In the genomic region with DNA sequence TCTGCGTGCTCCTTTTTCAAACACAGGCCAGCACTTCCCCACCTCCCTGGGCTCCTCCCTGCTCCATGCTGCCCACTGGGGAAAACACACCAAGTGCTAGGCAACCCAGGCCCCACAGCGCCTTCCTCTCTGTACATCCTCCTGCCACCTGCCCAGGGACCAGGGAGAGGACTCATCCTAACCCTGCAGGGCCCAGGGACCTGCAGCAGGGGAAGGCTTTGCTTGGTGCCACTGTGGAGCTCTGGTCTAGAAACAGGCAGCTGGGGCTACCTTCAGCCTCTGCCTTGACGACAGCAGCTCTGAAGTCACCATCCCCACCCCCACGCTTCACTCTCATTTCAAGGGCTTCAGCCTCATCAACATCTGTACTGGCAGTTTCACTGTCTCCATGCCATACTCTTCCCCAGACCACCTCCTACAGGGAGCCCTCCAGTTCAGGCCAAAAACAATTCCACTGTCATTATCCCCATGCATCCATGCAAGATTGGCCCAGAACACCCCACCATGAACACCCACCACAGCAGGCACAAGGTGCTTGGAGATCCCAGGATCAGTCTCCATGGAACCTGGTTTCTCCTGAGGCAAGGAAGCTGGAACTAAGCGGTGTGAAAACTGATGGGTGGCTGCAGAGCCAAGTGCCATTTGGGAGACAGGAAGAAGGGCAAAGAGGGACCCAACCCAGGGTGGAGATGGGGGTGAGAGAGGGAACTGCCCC, we compare ENCODE assay signal across 1 cellular context.
TF ChIP-seq lines count a peak whose summit lies in the region.

No MANE protein-coding gene starts in this region.

TF ChIP-seq in K562, 482 proteins besides CTCF, POLR2A, EP300 and RAD21:
- no peak for TF ChIP-seq ZNF778 (CRISPR knock-in tag; IDR thresholded peaks at IDR 0.05)
- TF ChIP-seq ZC3H4 (CRISPR knock-in tag; IDR thresholded peaks at IDR 0.05; ENCODE audit: borderline replicate concordance) = peak; percentile 27; the same call in 1 of the 2 replicates
- TF ChIP-seq ZFP36 (IDR thresholded peaks at IDR 0.05; ENCODE audit: low read depth, low read length, partially characterized antibody) = peak; percentile 83
- 0 out of 2 replicates have a peak, but pooled peaks have one; percentile 21 for TF ChIP-seq ZNF263 (CRISPR knock-in tag; IDR thresholded peaks at IDR 0.05; ENCODE audit: borderline replicate concordance)
